In genomic region chr15:45123397-45123796, GRCh38 we compare ENCODE assay signal across 31 cellular contexts. TPM values are rescaled to one million over a fixed set of nuclear protein-coding genes. Genes with fewer than 3 reads are reported as not detected.
"Had no signal": no experiment of that assay in that cellular context is flagged by ENCODE, and none has a peak within 500 bp of the region (broad histone marks: within the 10 kb centered on the region; RNA-seq: fewer than 3 reads in every experiment).

No MANE protein-coding gene starts in this region.

- H3K4me3 ChIP-seq: adrenal gland, MG63, SK-N-MC had no signal

- H3K9me3 ChIP-seq: adrenal gland, MG63 had no signal

- H3K27ac ChIP-seq: adrenal gland, KMS-11, SK-N-MC, VCaP had no signal

- H3K9ac ChIP-seq: KMS-11 had no signal

- H3K4me2 ChIP-seq: KMS-11 had no signal

- DNase-seq: activated CD4-positive, alpha-beta memory T cell treated with anti-CD3 and anti-CD28 coated beads, Interleukin-2, amount 10 ng/mL, durations not matched to agents 7 days and 5 days; activated CD4-positive, alpha-beta T cell treated with anti-CD3 and anti-CD28 coated beads, Interleukin-2, amount 50 U/mL, for 1 hour; activated CD4-positive, CD25-positive, alpha-beta regulatory T cell; activated CD8-positive, alpha-beta memory T cell treated with anti-CD3 and anti-CD28 coated beads, Interleukin-2, amount 50 U/mL, for 4 hours; activated gamma-delta T cell treated with Interleukin-2 at 50 U/mL for 16 hours; activated naive CD4-positive, alpha-beta T cell treated with anti-CD3 and anti-CD28 coated beads, Interleukin-2, amount 50 U/mL, for 16 hours; activated naive CD8-positive, alpha-beta T cell treated with anti-CD3 and anti-CD28 coated beads, Interleukin-2, amount 10 ng/mL, durations not matched to agents 7 days and 5 days; activated T-cell treated with anti-CD3 and anti-CD28 coated beads, Interleukin-2, amount 50 U/mL, for 72 hours; adrenal gland; anterior cingulate cortex; central memory CD4-positive, alpha-beta T cell; MG63; MV-4-11; NCI-H1092 treated with DMSO at 0.1 percent for 48 hours; NCI-H1436; NCI-H1694 treated with DMSO at 0.1 percent for 48 hours; NCI-H2029 treated with DMSO at 0.1 percent for 48 hours; NCI-H345; NCI-H510A treated with DMSO at 0.1 percent for 48 hours; NCI-H69; T-cell; T-helper 2 cell; T1000 had no signal

- H3K27ac Mint-ChIP-seq: activated CD4-positive, alpha-beta memory T cell treated with anti-CD3 and anti-CD28 coated beads, Interleukin-2, amount 10 ng/mL, durations not matched to agents 7 days and 5 days; activated naive CD8-positive, alpha-beta T cell treated with anti-CD3 and anti-CD28 coated beads, Interleukin-2, amount 10 ng/mL, durations not matched to agents 7 days and 5 days; activated T-cell treated with anti-CD3 and anti-CD28 coated beads, Interleukin-2, amount 50 U/mL, for 72 hours; activated T-helper 2 cell treated with anti-CD3 and anti-CD28 coated beads, Interferon-gamma antibody, Interleukin-2, Interleukin-4, amounts not matched to agents 10 μg/mL and 5 μg/mL and 100 μg/mL, durations not matched to agents 14 hours and 24 hours and 36 hours; T-cell had no signal

- H3K4me1 Mint-ChIP-seq: activated naive CD8-positive, alpha-beta T cell treated with anti-CD3 and anti-CD28 coated beads, Interleukin-2, amount 10 ng/mL, durations not matched to agents 7 days and 5 days had no signal

- H3K4me1 ChIP-seq: adrenal gland had no signal

- H3K9me3 Mint-ChIP-seq: activated CD4-positive, alpha-beta memory T cell treated with anti-CD3 and anti-CD28 coated beads, Interleukin-2, amount 10 ng/mL, durations not matched to agents 7 days and 5 days; activated naive CD8-positive, alpha-beta T cell treated with anti-CD3 and anti-CD28 coated beads, Interleukin-2, amount 10 ng/mL, durations not matched to agents 7 days and 5 days; activated T-cell treated with anti-CD3 and anti-CD28 coated beads, Interleukin-2, amount 50 U/mL, for 72 hours; activated T-helper 2 cell treated with anti-CD3 and anti-CD28 coated beads, Interferon-gamma antibody, Interleukin-2, Interleukin-4, amounts not matched to agents 10 μg/mL and 5 μg/mL and 100 μg/mL, durations not matched to agents 14 hours and 24 hours and 36 hours; T-cell had no signal

- H3K4me3 Mint-ChIP-seq: activated CD4-positive, alpha-beta memory T cell treated with anti-CD3 and anti-CD28 coated beads, Interleukin-2, amount 10 ng/mL, durations not matched to agents 7 days and 5 days; activated naive CD8-positive, alpha-beta T cell treated with anti-CD3 and anti-CD28 coated beads, Interleukin-2, amount 10 ng/mL, durations not matched to agents 7 days and 5 days; activated T-cell treated with anti-CD3 and anti-CD28 coated beads, Interleukin-2, amount 50 U/mL, for 72 hours; T-cell had no signal

- H3K36me3 ChIP-seq: adrenal gland, MG63 had no signal

- H3K36me3 Mint-ChIP-seq: activated naive CD8-positive, alpha-beta T cell treated with anti-CD3 and anti-CD28 coated beads, Interleukin-2, amount 10 ng/mL, durations not matched to agents 7 days and 5 days; T-cell had no signal

RNA-seq across cellular contexts. Expression of gene DUOXA1, which starts 6.3 kb away (rescaled TPM):
- total RNA-seq: activated CD4-positive, alpha-beta memory T cell treated with anti-CD3 and anti-CD28 coated beads, Interleukin-2, amount 10 ng/mL, durations not matched to agents 7 days and 5 days; activated CD8-positive, alpha-beta memory T cell treated with anti-CD3 and anti-CD28 coated beads for 36 hours; RPMI7951 had no signal

RNA-seq across cellular contexts. Expression of gene DUOX1, which starts 6.4 kb away (rescaled TPM):
- total RNA-seq: activated naive CD8-positive, alpha-beta T cell treated with anti-CD3 and anti-CD28 coated beads, Interleukin-2, amount 10 ng/mL, durations not matched to agents 7 days and 5 days; RPMI7951 had no signal

RNA-seq across cellular contexts. Expression of gene DUOXA2, which starts 9.3 kb away (rescaled TPM):
- total RNA-seq: activated CD4-positive, alpha-beta memory T cell treated with anti-CD3 and anti-CD28 coated beads, Interleukin-2, amount 10 ng/mL, durations not matched to agents 7 days and 5 days; activated CD8-positive, alpha-beta memory T cell treated with anti-CD3 and anti-CD28 coated beads for 36 hours; activated naive CD8-positive, alpha-beta T cell treated with anti-CD3 and anti-CD28 coated beads, Interleukin-2, amount 10 ng/mL, durations not matched to agents 7 days and 5 days; activated T-cell treated with anti-CD3 and anti-CD28 coated beads, Interleukin-2, amount 50 U/mL, for 72 hours; activated T-helper 2 cell treated with anti-CD3 and anti-CD28 coated beads, Interferon-gamma antibody, Interleukin-2, Interleukin-4, amounts not matched to agents 10 μg/mL and 5 μg/mL and 100 μg/mL, durations not matched to agents 14 hours and 24 hours and 36 hours; bronchial epithelial cell; Right ventricle myocardium inferior; RPMI7951; T-cell had no signal

RNA-seq across cellular contexts. Expression of gene DUOX2, which starts 9.4 kb away (rescaled TPM):
- total RNA-seq: activated naive CD8-positive, alpha-beta T cell treated with anti-CD3 and anti-CD28 coated beads, Interleukin-2, amount 10 ng/mL, durations not matched to agents 7 days and 5 days; activated T-helper 2 cell treated with anti-CD3 and anti-CD28 coated beads, Interferon-gamma antibody, Interleukin-2, Interleukin-4, amounts not matched to agents 10 μg/mL and 5 μg/mL and 100 μg/mL, durations not matched to agents 14 hours and 24 hours and 36 hours; RPMI7951 had no signal
